ENCODE assay signal across 2 cellular contexts in genomic region chr16:53261276-53261675, GRCh38.
TF ChIP-seq lines count a peak whose summit lies in the region.

No MANE protein-coding gene starts in this region.

TF ChIP-seq in HepG2, 621 proteins besides CTCF, POLR2A, EP300 and RAD21 (continued from another document):
- TF ChIP-seq PHF20 (CRISPR knock-in tag; IDR thresholded peaks at IDR 0.05) (no peak), ZNF121 (CRISPR knock-in tag; IDR thresholded peaks at IDR 0.05) (peak; percentile 48; the same call in 1 of the 2 replicates), ZBTB7B (CRISPR knock-in tag; IDR thresholded peaks at IDR 0.05) (no peak), ZNF619 (CRISPR knock-in tag; IDR thresholded peaks at IDR 0.05) (no peak), NR2F6 (IDR thresholded peaks at IDR 0.05) (peak; percentile 23; the same call in 1 of the 2 replicates), NR2F6 (CRISPR knock-in tag; IDR thresholded peaks at IDR 0.05) (no peak), RFX1 (IDR thresholded peaks at IDR 0.05) (no peak), FOXM1 (CRISPR knock-in tag; IDR thresholded peaks at IDR 0.05) (no peak), CBX2 (IDR thresholded peaks at IDR 0.05; ENCODE audit: low read depth, low read length) (no peak), CBX2 (CRISPR knock-in tag; IDR thresholded peaks at IDR 0.05; ENCODE audit: low read depth) (no peak), ZFP41 (CRISPR knock-in tag; IDR thresholded peaks at IDR 0.05; ENCODE audit: borderline replicate concordance) (no peak), ZNF101 (CRISPR knock-in tag; IDR thresholded peaks at IDR 0.05; ENCODE audit: borderline replicate concordance, low read depth) (no peak), ZNF441 (CRISPR knock-in tag; IDR thresholded peaks at IDR 0.05; ENCODE audit: borderline replicate concordance) (no peak)
TF ChIP-seq in HepG2: peak in this region for 3.

TF ChIP-seq in K562, 482 proteins besides CTCF, POLR2A, EP300 and RAD21 (continued from another document):
- TF ChIP-seq ETV6 (IDR thresholded peaks at IDR 0.05; ENCODE audit: borderline replicate concordance in 1 of 2, low read depth in 2 of 2, low read length in 1 of 2) (no peak), ETV6 (CRISPR knock-in tag; IDR thresholded peaks at IDR 0.05; ENCODE audit: borderline replicate concordance) (no peak), ZNF121 (CRISPR knock-in tag; conservative IDR thresholded peaks at IDR 0.05) (peak; percentile 62)
